26 cellular contexts compared by ENCODE assay signal in genomic region chr7:68807681-68808080, GRCh38.
"Had no signal": no experiment of that assay in that cellular context is flagged by ENCODE, and none has a peak within 500 bp of the region (broad histone marks: within the 10 kb centered on the region; RNA-seq: fewer than 3 reads in every experiment).

No MANE protein-coding gene starts in this region.

- H3K4me1 ChIP-seq: ascending aorta had no signal

- H3K4me3 ChIP-seq: ascending aorta, coronary artery, dorsolateral prefrontal cortex had no signal

- DNase-seq: activated CD4-positive, alpha-beta memory T cell treated with anti-CD3 and anti-CD28 coated beads for 36 hours; activated CD4-positive, alpha-beta T cell treated with anti-CD3 and anti-CD28 coated beads for 36 hours; activated CD4-positive, alpha-beta T cell treated with anti-CD3 and anti-CD28 coated beads, Interleukin-2, amount 10 ng/mL, durations not matched to agents 24 days and 14 days; activated CD4-positive, CD25-positive, alpha-beta regulatory T cell; activated CD4-positive, CD25-positive, alpha-beta regulatory T cell treated with anti-CD3 and anti-CD28 coated beads, Interleukin-2, amount 50 U/mL, for 72 hours; activated CD8-positive, alpha-beta memory T cell treated with anti-CD3 and anti-CD28 coated beads, Interleukin-2, amount 50 U/mL, for 48 hours; activated gamma-delta T cell; activated naive CD4-positive, alpha-beta T cell; activated naive CD4-positive, alpha-beta T cell treated with anti-CD3 and anti-CD28 coated beads, Interleukin-2, amount 10 ng/mL, durations not matched to agents 7 days and 5 days; activated naive CD8-positive, alpha-beta T cell treated with anti-CD3 and anti-CD28 coated beads, Interleukin-2, amount 10 ng/mL, durations not matched to agents 7 days and 5 days; activated T-cell treated with anti-CD3 and anti-CD28 coated beads for 4 hours; activated T-cell treated with anti-CD3 and anti-CD28 coated beads, Interleukin-2, amount 50 U/mL, for 24 hours; activated T-cell treated with anti-CD3 and anti-CD28 coated beads, Interleukin-2, amount 50 U/mL, for 72 hours; brain microvascular endothelial cell; dorsolateral prefrontal cortex; effector memory CD4-positive, alpha-beta T cell; endodermal cell; foreskin fibroblast; head of caudate nucleus; T-helper 1 cell; T-helper 17 cell; T1000 had no signal

- H3K9me3 ChIP-seq: ascending aorta had no signal

- H3K27ac ChIP-seq: ascending aorta, brain microvascular endothelial cell, coronary artery, dorsolateral prefrontal cortex had no signal

- ATAC-seq: activated CD4-positive, alpha-beta T cell treated with anti-CD3 and anti-CD28 coated beads for 36 hours; activated naive CD4-positive, alpha-beta T cell treated with anti-CD3 and anti-CD28 coated beads, Interleukin-2, amount 50 U/mL, for 72 hours; activated T-cell treated with anti-CD3 and anti-CD28 coated beads, Interleukin-2, amount 50 U/mL, for 72 hours; esophagus mucosa; T-helper 17 cell had no signal

- H3K36me3 ChIP-seq: ascending aorta, brain microvascular endothelial cell had no signal

- H3K27me3 ChIP-seq: ascending aorta, brain microvascular endothelial cell had no signal
